1 cellular context compared by ENCODE assay signal in the genomic region with DNA sequence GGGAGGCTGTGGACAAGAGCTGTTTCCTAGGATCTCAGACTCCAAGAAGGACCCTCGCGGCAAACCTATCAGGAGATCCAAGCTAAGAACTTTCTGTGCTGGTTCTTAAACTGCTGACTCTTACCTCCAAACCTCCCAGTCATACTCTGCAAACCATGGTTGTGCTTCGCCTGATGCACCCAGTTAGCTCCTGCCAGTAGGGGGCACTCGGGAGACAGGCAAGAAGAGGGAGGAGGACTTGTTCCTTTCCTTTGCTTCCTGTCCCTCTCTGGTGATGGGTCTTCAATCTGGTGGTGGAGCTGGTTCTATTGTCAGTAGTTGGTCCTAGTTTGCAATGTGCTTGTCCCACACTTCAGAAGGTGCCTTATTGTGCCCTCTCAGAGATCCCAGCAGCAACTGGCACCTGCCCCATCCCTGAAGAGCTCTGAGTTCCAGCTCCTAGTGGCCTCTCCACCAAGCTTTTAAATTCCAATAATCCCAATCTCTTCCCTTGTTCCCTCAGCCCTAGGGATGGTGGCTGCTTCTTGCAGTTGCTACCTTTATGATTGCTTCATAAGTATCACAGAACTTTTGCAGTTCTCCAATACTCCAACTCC.
TF ChIP-seq lines count a peak whose summit lies in the region.

No MANE protein-coding gene starts in this region.

TF ChIP-seq in HepG2, 621 proteins besides CTCF, POLR2A, EP300 and RAD21 (continued from another document):
- TF ChIP-seq IRF1 (CRISPR knock-in tag; IDR thresholded peaks at IDR 0.05; ENCODE audit: low read depth): no peak
- TF ChIP-seq ZNF460 (CRISPR knock-in tag; IDR thresholded peaks at IDR 0.05; ENCODE audit: borderline replicate concordance): no peak
- no peak for TF ChIP-seq ZNF501 (CRISPR knock-in tag; IDR thresholded peaks at IDR 0.05)
- TF ChIP-seq ZNF234 (CRISPR knock-in tag; conservative IDR thresholded peaks at IDR 0.05): no peak
- TF ChIP-seq ZNF564 (CRISPR knock-in tag; IDR thresholded peaks at IDR 0.05): no peak
- no peak for TF ChIP-seq KDM4B (CRISPR knock-in tag; IDR thresholded peaks at IDR 0.05)
- TF ChIP-seq ZNF263 (CRISPR knock-in tag; IDR thresholded peaks at IDR 0.05): 0 out of 2 replicates have a peak, but pooled peaks have one; percentile 40
- TF ChIP-seq THYN1 (CRISPR knock-in tag; IDR thresholded peaks at IDR 0.05; ENCODE audit: borderline replicate concordance, low read depth): no peak
- TF ChIP-seq SALL2 (CRISPR knock-in tag; IDR thresholded peaks at IDR 0.05): no peak
- TF ChIP-seq E2F5 (CRISPR knock-in tag; conservative IDR thresholded peaks at IDR 0.05): no peak
- TF ChIP-seq DR1 (CRISPR knock-in tag; IDR thresholded peaks at IDR 0.05): no peak
- no peak for TF ChIP-seq RXRA (CRISPR knock-in tag; IDR thresholded peaks at IDR 0.05)
- no peak for TF ChIP-seq ONECUT2 (CRISPR knock-in tag; IDR thresholded peaks at IDR 0.05)
- TF ChIP-seq STAG1 (CRISPR knock-in tag; IDR thresholded peaks at IDR 0.05): peak; percentile 64
- no peak for TF ChIP-seq SMARCE1 (IDR thresholded peaks at IDR 0.05; ENCODE audit: borderline replicate concordance)
- no peak for TF ChIP-seq ZC3H4 (CRISPR knock-in tag; IDR thresholded peaks at IDR 0.05; ENCODE audit: borderline replicate concordance)
- no peak for TF ChIP-seq MTF1 (CRISPR knock-in tag; IDR thresholded peaks at IDR 0.05)
- TF ChIP-seq ZNF546 (CRISPR knock-in tag; conservative IDR thresholded peaks at IDR 0.05): no peak
- TF ChIP-seq XRCC5 (optimal IDR thresholded peaks at IDR 0.05; ENCODE audit: low read length): peak; percentile 70
- TF ChIP-seq SMC3 (IDR thresholded peaks at IDR 0.05; ENCODE audit: low read length): peak; percentile 59
